8 cellular contexts compared by ENCODE assay signal in genomic region chr11:67119577-67120391, GRCh38. TPM values are rescaled to one million over a fixed set of nuclear protein-coding genes. Genes with fewer than 3 reads are reported as not detected.
A peak's percentile ranks its signal among the peaks of the same experiment; 100 is the strongest.
DNase-seq lines count a peak whose midpoint lies in the region; ATAC-seq and TF ChIP-seq lines count a peak whose summit lies in the region.

No MANE protein-coding gene starts in this region.

- H3K27ac Mint-ChIP-seq in activated CD8-positive, alpha-beta T cell treated with anti-CD3 and anti-CD28 coated beads, Interleukin-2, amount 10 ng/mL, durations not matched to agents 7 days and 5 days, result peak overlapping the region; percentile 96
- peak overlapping the region; percentile 82 to 97 (median 96) for H3K27ac Mint-ChIP-seq in naive thymus-derived CD8-positive, alpha-beta T cell

- H2AFZ ChIP-seq in IMR-90 (replicated peaks; ENCODE audit: low read length, poor library complexity), result peak overlapping the region; percentile 95

- in situ Hi-C loops in IMR-90 (cut with MboI; ENCODE audit: low sequenced_read_pairs), result no loop called here

- no peak for TF ChIP-seq RAD21 in IMR-90 (IDR thresholded peaks at IDR 0.05; ENCODE audit: low read length)

- H3K9me1 ChIP-seq in IMR-90 (ENCODE audit: insufficient read depth, low read length), result no peaks in the 10 kb centered on the region; the same call in 1 of the 2 replicates

- no TSS peak for BruUV-seq in IMR-90 (replicated peaks; lab: Mats Ljungman, UMichigan)

- peaks cover 30% of the 10 kb centered on the region for H3K36me3 Mint-ChIP-seq in activated CD8-positive, alpha-beta T cell treated with anti-CD3 and anti-CD28 coated beads, Interleukin-2, amount 10 ng/mL, durations not matched to agents 7 days and 5 days (ENCODE audit: low read depth)
- H3K36me3 Mint-ChIP-seq in naive thymus-derived CD8-positive, alpha-beta T cell, result peaks cover 0 to 35% (median 0%) of the 10 kb centered on the region in 3 donors

- H3K23ac ChIP-seq in IMR-90 (ENCODE audit: low read depth, low read length), result peak overlapping the region; percentile 99

- H2AK9ac ChIP-seq in IMR-90 (replicated peaks; ENCODE audit: low read depth, low read length, poor library complexity), result peak overlapping the region; percentile 100

- H3K4me3 ChIP-seq in IMR-90 (ENCODE audit: insufficient read depth, low read depth, low read length), result peak overlapping the region; percentile 99
- H3K4me3 ChIP-seq in esophagus muscularis mucosa, result peak overlapping the region; percentile 94 to 100 (median 98)
- peak overlapping the region; percentile 89 to 99 for H3K4me3 ChIP-seq in uterus

- H2BK120ac ChIP-seq in IMR-90 (ENCODE audit: low read depth, low read length), result peak overlapping the region; percentile 28; the same call in 1 of the 2 replicates

- H3K9me3 ChIP-seq in IMR-90 (ENCODE audit: control insufficient read depth, insufficient read depth, low read length), result no peaks in the 10 kb centered on the region
- H3K9me3 ChIP-seq in esophagus muscularis mucosa, result no peaks in the 10 kb centered on the region
- no peaks in the 10 kb centered on the region for H3K9me3 ChIP-seq in uterus

- no peak overlapping the region for H2AK5ac ChIP-seq in IMR-90 (ENCODE audit: low read depth, low read length)

- no peak overlapping the region for H2BK15ac ChIP-seq in IMR-90 (ENCODE audit: low read depth, low read length)

- peak overlapping the region; percentile 8 to 56; a peak in 1 of 4 replicates for H4K8ac ChIP-seq in IMR-90 (ENCODE audit: low read depth in 2 of 2, low read length in 2 of 2)

- no peaks in the 10 kb centered on the region for H3K9me3 Mint-ChIP-seq in activated CD8-positive, alpha-beta T cell treated with anti-CD3 and anti-CD28 coated beads, Interleukin-2, amount 10 ng/mL, durations not matched to agents 7 days and 5 days (ENCODE audit: insufficient read depth)
- no peaks in the 10 kb centered on the region for H3K9me3 Mint-ChIP-seq in naive thymus-derived CD8-positive, alpha-beta T cell

- H3K4ac ChIP-seq in IMR-90 (ENCODE audit: low read depth, low read length), result peak overlapping the region; percentile 87

- H4K5ac ChIP-seq in IMR-90 (ENCODE audit: low read depth, low read length), result peak overlapping the region; percentile 45; the same call in 1 of the 2 replicates

- H3K27ac ChIP-seq in IMR-90 (ENCODE audit: insufficient read depth, low read length), result peak overlapping the region; percentile 92
- H3K27ac ChIP-seq in esophagus muscularis mucosa (replicated peaks in 1 of 4), result peak overlapping the region; percentile 99
- H3K27ac ChIP-seq in uterus, result peak overlapping the region; percentile 99 to 100

- H4K91ac ChIP-seq in IMR-90 (ENCODE audit: insufficient read depth, low read depth, low read length), result peak overlapping the region; percentile 49; the same call in 1 of the 2 replicates

- peak overlapping the region; percentile 66 for H2BK5ac ChIP-seq in IMR-90 (ENCODE audit: low read depth, low read length, poor library complexity, severe bottlenecking)

- peaks cover 0 to 14% of the 10 kb centered on the region in 2 experiments; a peak in 1 of 4 replicates for H3K79me1 ChIP-seq in IMR-90 (ENCODE audit: low read depth in 1 of 2, low read length in 2 of 2)

- H2BK20ac ChIP-seq in IMR-90 (ENCODE audit: low read depth, low read length), result no peak overlapping the region

- H3K4me1 ChIP-seq in IMR-90 (ENCODE audit: control insufficient read depth, insufficient read depth, low read length), result peaks cover 8% of the 10 kb centered on the region
- H3K4me1 ChIP-seq in esophagus muscularis mucosa, result peaks cover 27 to 59% (median 47%) of the 10 kb centered on the region in 4 donors
- H3K4me1 ChIP-seq in uterus, result peaks cover 0 to 4% of the 10 kb centered on the region in 2 donors

- H3K18ac ChIP-seq in IMR-90 (ENCODE audit: low read depth, low read length), result peak overlapping the region; percentile 58

- H3K56ac ChIP-seq in IMR-90 (ENCODE audit: extremely low read depth, insufficient read depth, low read length), result peak overlapping the region; percentile 97; the same call in 1 of the 2 replicates

- H3K4me2 ChIP-seq in IMR-90 (ENCODE audit: low read depth, low read length), result peak overlapping the region; percentile 71

- intact Hi-C loops in IMR-90 (cut with micrococcal nuclease) (loop anchor here (2.0 kb wide), 2 partner anchors 59 to 119 kb away; no protein-coding TSS in a partner anchor), esophagus muscularis mucosa (cut with DNase I) (loop anchor here (5.0 kb wide), 1 partner anchor 123 kb away; no protein-coding TSS in a partner anchor), uterus (cut with DNase I; ENCODE audit: low total_unique reads) (no loop called here)

- ATAC-seq in GM19467 (IDR thresholded peaks at IDR 0.05; ENCODE audit: unreplicated experiment) (peak; percentile 5), IMR-90 (ENCODE audit: low read depth) (peak; percentile 21)
- peak; percentile 4 for ATAC-seq in activated CD8-positive, alpha-beta T cell treated with anti-CD3 and anti-CD28 coated beads, Interleukin-2, amount 10 ng/mL, durations not matched to agents 7 days and 5 days
- no peak for ATAC-seq in naive thymus-derived CD8-positive, alpha-beta T cell

- H3K14ac ChIP-seq in IMR-90 (replicated peaks; ENCODE audit: low read depth, low read length), result peak overlapping the region; percentile 90

- DNase-seq in EH (ENCODE audit: low read depth) (peak; percentile 34), IMR-90 (no peak), esophagus muscularis mucosa (ENCODE audit: extremely low spot score) (no peak), uterus (peak; percentile 19 to 21), DMS114 treated with DMSO at 0.1 percent for 48 hours (lab: John Stamatoyannopoulos, UW; ENCODE audit: unreplicated experiment) (no peak)
- DNase-seq in activated CD8-positive, alpha-beta T cell treated with anti-CD3 and anti-CD28 coated beads, Interleukin-2, amount 10 ng/mL, durations not matched to agents 7 days and 5 days, result peak; percentile 47
- DNase-seq in naive thymus-derived CD8-positive, alpha-beta T cell, result peak in 6 of 10 donors; percentile 7 to 37 (median 22)

- peak overlapping the region; percentile 99 for H3K4me3 Mint-ChIP-seq in activated CD8-positive, alpha-beta T cell treated with anti-CD3 and anti-CD28 coated beads, Interleukin-2, amount 10 ng/mL, durations not matched to agents 7 days and 5 days
- peak overlapping the region; percentile 91 to 99 (median 96) for H3K4me3 Mint-ChIP-seq in naive thymus-derived CD8-positive, alpha-beta T cell

- TF ChIP-seq EP300 in esophagus muscularis mucosa (IDR thresholded peaks at IDR 0.05), result no peak

- H3K4me1 Mint-ChIP-seq in activated CD8-positive, alpha-beta T cell treated with anti-CD3 and anti-CD28 coated beads, Interleukin-2, amount 10 ng/mL, durations not matched to agents 7 days and 5 days (ENCODE audit: low read depth), result peaks cover 24% of the 10 kb centered on the region
- H3K4me1 Mint-ChIP-seq in naive thymus-derived CD8-positive, alpha-beta T cell, result peaks cover 19 to 56% (median 41%) of the 10 kb centered on the region in 4 donors

- H3K9ac ChIP-seq in IMR-90 (ENCODE audit: low read depth, low read length), result peak overlapping the region; percentile 96

- H3K27me3 ChIP-seq in IMR-90 (ENCODE audit: control insufficient read depth, insufficient read depth, low read length) (no peaks in the 10 kb centered on the region), esophagus muscularis mucosa (no peaks in the 10 kb centered on the region), uterus (no peaks in the 10 kb centered on the region)

- peak; percentile 29; the same call in 1 of the 2 replicates for TF ChIP-seq CTCF in IMR-90 (conservative IDR thresholded peaks at IDR 0.05; ENCODE audit: low read depth, low read length)
- no peak for TF ChIP-seq CTCF in esophagus muscularis mucosa (IDR thresholded peaks at IDR 0.05)
- TF ChIP-seq CTCF in uterus (IDR thresholded peaks at IDR 0.05), result peak in 1 of 4 experiments; percentile 40

- POLR2A ChIA-PET in IMR-90 (lab: Charles Lee; ENCODE audit: unreplicated experiment), result interaction anchor here (0.6 kb wide), 1 partner anchor 28 kb away, joined by 4 read pairs; no protein-coding TSS in a partner anchor
- POLR2A ChIA-PET in activated CD8-positive, alpha-beta T cell treated with anti-CD3 and anti-CD28 coated beads, Interleukin-2, amount 10 ng/mL, durations not matched to agents 7 days and 5 days (lab: Charles Lee), result interaction anchor here (0.6 to 5.5 kb wide), 3 partner anchors 15 to 120 kb away, joined by 3 to 24 read pairs (median 4); no protein-coding TSS in a partner anchor
- POLR2A ChIA-PET in naive thymus-derived CD8-positive, alpha-beta T cell (lab: Charles Lee), result interaction anchor here (0.5 to 7.4 kb wide), 20 partner anchors 8 to 807 kb away, joined by 3 to 72 read pairs (median 4); partner anchors contain the start of genes ANKRD13D, BBS1, CDK2AP2 and PC

- TF ChIP-seq POLR2A in IMR-90 (IDR thresholded peaks at IDR 0.05; ENCODE audit: low read depth, low read length), result no peak
- no peak for TF ChIP-seq POLR2A in esophagus muscularis mucosa (IDR thresholded peaks at IDR 0.05; ENCODE audit: low read depth)
- TF ChIP-seq POLR2A in uterus (IDR thresholded peaks at IDR 0.05), result no peak

- dilution Hi-C loops in IMR-90 (cut with HindIII; ENCODE audit: low sequenced_read_pairs, unreplicated experiment), result no loop called here

- WGBS in IMR-90 (ENCODE audit: extremely low coverage in 2 of 2, insufficient read length in 1 of 2), 2 experiments, result 0% methylated on average over 30 of the region's 63 CpGs; no CpG with 5 or more reads in 1 of the 2 experiments
- WGBS in esophagus muscularis mucosa, result 0% methylated on average over 25 of the region's 63 CpGs

- peaks cover 40% of the 10 kb centered on the region for H4K20me1 ChIP-seq in IMR-90 (ENCODE audit: insufficient read depth, low read length)

- H3K36me3 ChIP-seq in IMR-90 (ENCODE audit: control insufficient read depth, insufficient read depth, low read length), result peaks cover 5% of the 10 kb centered on the region
- no peaks in the 10 kb centered on the region for H3K36me3 ChIP-seq in esophagus muscularis mucosa
- no peaks in the 10 kb centered on the region for H3K36me3 ChIP-seq in uterus

- CTCF ChIA-PET in IMR-90 (lab: Yijun Ruan, JAX), result no interaction called here
- CTCF ChIA-PET in activated CD8-positive, alpha-beta T cell treated with anti-CD3 and anti-CD28 coated beads, Interleukin-2, amount 10 ng/mL, durations not matched to agents 7 days and 5 days (lab: Charles Lee), result interaction anchor here (0.7 to 1.3 kb wide), 9 partner anchors 9 to 225 kb away, joined by 3 to 8 read pairs (median 4); no protein-coding TSS in a partner anchor

- H3K27me3 Mint-ChIP-seq in activated CD8-positive, alpha-beta T cell treated with anti-CD3 and anti-CD28 coated beads, Interleukin-2, amount 10 ng/mL, durations not matched to agents 7 days and 5 days (ENCODE audit: low read depth), result no peaks in the 10 kb centered on the region
- no peaks in the 10 kb centered on the region for H3K27me3 Mint-ChIP-seq in naive thymus-derived CD8-positive, alpha-beta T cell

RNA-seq across cellular contexts. Expression of gene KDM2A, which starts 0.7 kb away (rescaled TPM):
- 26.7 and 27.8 TPM in 2 replicates for total RNA-seq in IMR-90 (2012; rRNA removed)
- 42.6 and 47.5 TPM in 2 replicates for polyA plus RNA-seq in IMR-90 (2012; rRNA removed)
- 21.5 and 29.5 TPM in 2 replicates for polyA plus RNA-seq in IMR-90 (2012; cell fraction: cytosol; rRNA removed)
- 160 and 177 TPM in 2 replicates for polyA plus RNA-seq in IMR-90 (2012; cell fraction: nucleus; rRNA removed; ENCODE audit: low replicate concordance)
- 10 to 100 TPM; 90.3 to 93.1 TPM for total RNA-seq in activated CD8-positive, alpha-beta T cell treated with anti-CD3 and anti-CD28 coated beads, Interleukin-2, amount 10 ng/mL, durations not matched to agents 7 days and 5 days
- 10 to 100 TPM; 44.9 to 69.5 (median 51.4) TPM for total RNA-seq in esophagus muscularis mucosa
- total RNA-seq in naive thymus-derived CD8-positive, alpha-beta T cell, result 100 to 1,000 TPM; 280 TPM
- 10 to 100 TPM in 1 of 3 donors, 1 to 10 TPM in 2; 8.0 to 12.9 (median 9.9) TPM for polyA plus RNA-seq in naive thymus-derived CD8-positive, alpha-beta T cell
- 10 to 100 TPM; 48.2 to 94.9 (median 73.5) TPM for total RNA-seq in uterus

Comparison
In these comparisons a context has a peak if more than half of its experiments do, and no peak if none do; other contexts are left out.
1. DNase-seq: peak in EH (single experiment), activated CD8-positive, alpha-beta T cell treated with anti-CD3 and anti-CD28 coated beads, Interleukin-2, amount 10 ng/mL, durations not matched to agents 7 days and 5 days (single experiment), naive thymus-derived CD8-positive, alpha-beta T cell (6 of 10) and uterus (2 of 2); none in IMR-90 (single experiment), esophagus muscularis mucosa (single experiment) and DMS114 treated with DMSO at 0.1 percent for 48 hours (single experiment).
2. ATAC-seq: peak in GM19467 (single experiment), IMR-90 (single experiment) and activated CD8-positive, alpha-beta T cell treated with anti-CD3 and anti-CD28 coated beads, Interleukin-2, amount 10 ng/mL, durations not matched to agents 7 days and 5 days (single experiment); none in naive thymus-derived CD8-positive, alpha-beta T cell (0 of 2).
3. Peak in every context shown above with its lines, with median percentiles within 50 percentile points of each other: H3K27ac ChIP-seq and H3K4me3 ChIP-seq.